Comparison of ENCODE assay signal across 1 cellular context in the genomic region with DNA sequence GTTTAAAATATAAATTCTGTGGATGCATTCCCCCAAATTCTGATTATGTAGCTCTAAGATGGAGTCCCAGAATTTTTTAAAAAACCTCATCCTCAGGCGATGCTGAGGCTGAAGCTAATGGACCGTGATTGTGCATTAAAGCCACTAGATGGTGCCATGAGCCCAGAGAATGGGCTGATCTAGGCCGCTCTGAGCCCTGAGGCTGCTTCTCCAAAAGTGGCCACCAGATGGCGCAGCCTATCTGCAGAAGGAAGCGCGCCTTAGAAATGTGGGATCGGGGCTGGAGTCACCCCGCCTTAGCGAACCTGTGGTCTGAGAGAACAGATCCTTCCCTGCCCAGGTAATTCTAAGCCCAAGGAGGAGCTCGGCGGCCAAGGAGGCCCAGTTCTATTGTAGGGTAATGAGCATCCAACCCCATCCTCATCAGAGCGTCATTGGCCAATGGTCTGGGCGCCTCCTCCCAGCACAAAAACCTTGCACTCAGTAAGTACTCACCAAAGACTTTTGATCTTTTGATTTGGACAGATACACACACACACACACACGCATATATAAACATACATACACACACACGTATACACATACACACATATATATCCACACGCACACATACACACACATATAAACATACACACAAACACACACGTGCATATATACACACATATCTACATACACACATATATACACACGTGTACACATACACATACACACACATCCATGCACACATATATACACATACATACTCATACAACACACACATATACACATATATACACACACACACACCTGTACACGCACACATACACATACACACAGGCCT.
TF ChIP-seq lines count a peak whose summit lies in the region.

No MANE protein-coding gene starts in this region.

TF ChIP-seq in HepG2, 621 proteins besides CTCF, POLR2A, EP300 and RAD21 (continued from another document and continues in another):
- TF ChIP-seq, protein P1, sequence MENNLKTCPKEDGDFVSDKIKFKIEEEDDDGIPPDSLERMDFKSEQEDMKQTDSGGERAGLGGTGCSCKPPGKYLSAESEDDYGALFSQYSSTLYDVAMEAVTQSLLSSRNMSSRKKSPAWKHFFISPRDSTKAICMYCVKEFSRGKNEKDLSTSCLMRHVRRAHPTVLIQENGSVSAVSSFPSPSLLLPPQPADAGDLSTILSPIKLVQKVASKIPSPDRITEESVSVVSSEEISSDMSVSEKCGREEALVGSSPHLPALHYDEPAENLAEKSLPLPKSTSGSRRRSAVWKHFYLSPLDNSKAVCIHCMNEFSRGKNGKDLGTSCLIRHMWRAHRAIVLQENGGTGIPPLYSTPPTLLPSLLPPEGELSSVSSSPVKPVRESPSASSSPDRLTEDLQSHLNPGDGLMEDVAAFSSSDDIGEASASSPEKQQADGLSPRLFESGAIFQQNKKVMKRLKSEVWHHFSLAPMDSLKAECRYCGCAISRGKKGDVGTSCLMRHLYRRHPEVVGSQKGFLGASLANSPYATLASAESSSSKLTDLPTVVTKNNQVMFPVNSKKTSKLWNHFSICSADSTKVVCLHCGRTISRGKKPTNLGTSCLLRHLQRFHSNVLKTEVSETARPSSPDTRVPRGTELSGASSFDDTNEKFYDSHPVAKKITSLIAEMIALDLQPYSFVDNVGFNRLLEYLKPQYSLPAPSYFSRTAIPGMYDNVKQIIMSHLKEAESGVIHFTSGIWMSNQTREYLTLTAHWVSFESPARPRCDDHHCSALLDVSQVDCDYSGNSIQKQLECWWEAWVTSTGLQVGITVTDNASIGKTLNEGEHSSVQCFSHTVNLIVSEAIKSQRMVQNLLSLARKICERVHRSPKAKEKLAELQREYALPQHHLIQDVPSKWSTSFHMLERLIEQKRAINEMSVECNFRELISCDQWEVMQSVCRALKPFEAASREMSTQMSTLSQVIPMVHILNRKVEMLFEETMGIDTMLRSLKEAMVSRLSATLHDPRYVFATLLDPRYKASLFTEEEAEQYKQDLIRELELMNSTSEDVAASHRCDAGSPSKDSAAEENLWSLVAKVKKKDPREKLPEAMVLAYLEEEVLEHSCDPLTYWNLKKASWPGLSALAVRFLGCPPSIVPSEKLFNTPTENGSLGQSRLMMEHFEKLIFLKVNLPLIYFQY (CRISPR knock-in tag; IDR thresholded peaks at IDR 0.05; ENCODE audit: borderline replicate concordance): peak; percentile 79; the same call in 1 of the 2 replicates
- no peak for TF ChIP-seq ZNF292 (CRISPR knock-in tag; IDR thresholded peaks at IDR 0.05; ENCODE audit: borderline replicate concordance, low read depth)
- TF ChIP-seq THAP11 (CRISPR knock-in tag; IDR thresholded peaks at IDR 0.05): peak; percentile 59
- TF ChIP-seq SSRP1 (CRISPR knock-in tag; IDR thresholded peaks at IDR 0.05): peak; percentile 86
- TF ChIP-seq, protein P2, sequence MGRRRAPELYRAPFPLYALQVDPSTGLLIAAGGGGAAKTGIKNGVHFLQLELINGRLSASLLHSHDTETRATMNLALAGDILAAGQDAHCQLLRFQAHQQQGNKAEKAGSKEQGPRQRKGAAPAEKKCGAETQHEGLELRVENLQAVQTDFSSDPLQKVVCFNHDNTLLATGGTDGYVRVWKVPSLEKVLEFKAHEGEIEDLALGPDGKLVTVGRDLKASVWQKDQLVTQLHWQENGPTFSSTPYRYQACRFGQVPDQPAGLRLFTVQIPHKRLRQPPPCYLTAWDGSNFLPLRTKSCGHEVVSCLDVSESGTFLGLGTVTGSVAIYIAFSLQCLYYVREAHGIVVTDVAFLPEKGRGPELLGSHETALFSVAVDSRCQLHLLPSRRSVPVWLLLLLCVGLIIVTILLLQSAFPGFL (CRISPR knock-in tag; IDR thresholded peaks at IDR 0.05): no peak
- 0 out of 2 replicates have a peak, but pooled peaks have one; percentile 56 for TF ChIP-seq ZNF557 (CRISPR knock-in tag; IDR thresholded peaks at IDR 0.05)
- TF ChIP-seq, protein P3, sequence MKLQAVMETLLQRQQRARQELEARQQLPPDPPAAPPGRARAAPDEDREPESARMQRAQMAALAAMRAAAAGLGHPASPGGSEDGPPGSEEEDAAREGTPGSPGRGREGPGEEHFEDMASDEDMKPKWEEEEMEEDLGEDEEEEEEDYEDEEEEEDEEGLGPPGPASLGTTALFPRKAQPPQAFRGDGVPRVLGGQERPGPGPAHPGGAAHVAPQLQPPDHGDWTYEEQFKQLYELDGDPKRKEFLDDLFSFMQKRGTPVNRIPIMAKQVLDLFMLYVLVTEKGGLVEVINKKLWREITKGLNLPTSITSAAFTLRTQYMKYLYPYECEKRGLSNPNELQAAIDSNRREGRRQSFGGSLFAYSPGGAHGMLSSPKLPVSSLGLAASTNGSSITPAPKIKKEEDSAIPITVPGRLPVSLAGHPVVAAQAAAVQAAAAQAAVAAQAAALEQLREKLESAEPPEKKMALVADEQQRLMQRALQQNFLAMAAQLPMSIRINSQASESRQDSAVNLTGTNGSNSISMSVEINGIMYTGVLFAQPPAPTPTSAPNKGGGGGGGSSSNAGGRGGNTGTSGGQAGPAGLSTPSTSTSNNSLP (IDR thresholded peaks at IDR 0.05; ENCODE audit: low read depth, low read length): peak; percentile 73; the same call in 1 of the 2 replicates
- TF ChIP-seq ZNF792 (CRISPR knock-in tag; IDR thresholded peaks at IDR 0.05): no peak
- TF ChIP-seq, protein P4, sequence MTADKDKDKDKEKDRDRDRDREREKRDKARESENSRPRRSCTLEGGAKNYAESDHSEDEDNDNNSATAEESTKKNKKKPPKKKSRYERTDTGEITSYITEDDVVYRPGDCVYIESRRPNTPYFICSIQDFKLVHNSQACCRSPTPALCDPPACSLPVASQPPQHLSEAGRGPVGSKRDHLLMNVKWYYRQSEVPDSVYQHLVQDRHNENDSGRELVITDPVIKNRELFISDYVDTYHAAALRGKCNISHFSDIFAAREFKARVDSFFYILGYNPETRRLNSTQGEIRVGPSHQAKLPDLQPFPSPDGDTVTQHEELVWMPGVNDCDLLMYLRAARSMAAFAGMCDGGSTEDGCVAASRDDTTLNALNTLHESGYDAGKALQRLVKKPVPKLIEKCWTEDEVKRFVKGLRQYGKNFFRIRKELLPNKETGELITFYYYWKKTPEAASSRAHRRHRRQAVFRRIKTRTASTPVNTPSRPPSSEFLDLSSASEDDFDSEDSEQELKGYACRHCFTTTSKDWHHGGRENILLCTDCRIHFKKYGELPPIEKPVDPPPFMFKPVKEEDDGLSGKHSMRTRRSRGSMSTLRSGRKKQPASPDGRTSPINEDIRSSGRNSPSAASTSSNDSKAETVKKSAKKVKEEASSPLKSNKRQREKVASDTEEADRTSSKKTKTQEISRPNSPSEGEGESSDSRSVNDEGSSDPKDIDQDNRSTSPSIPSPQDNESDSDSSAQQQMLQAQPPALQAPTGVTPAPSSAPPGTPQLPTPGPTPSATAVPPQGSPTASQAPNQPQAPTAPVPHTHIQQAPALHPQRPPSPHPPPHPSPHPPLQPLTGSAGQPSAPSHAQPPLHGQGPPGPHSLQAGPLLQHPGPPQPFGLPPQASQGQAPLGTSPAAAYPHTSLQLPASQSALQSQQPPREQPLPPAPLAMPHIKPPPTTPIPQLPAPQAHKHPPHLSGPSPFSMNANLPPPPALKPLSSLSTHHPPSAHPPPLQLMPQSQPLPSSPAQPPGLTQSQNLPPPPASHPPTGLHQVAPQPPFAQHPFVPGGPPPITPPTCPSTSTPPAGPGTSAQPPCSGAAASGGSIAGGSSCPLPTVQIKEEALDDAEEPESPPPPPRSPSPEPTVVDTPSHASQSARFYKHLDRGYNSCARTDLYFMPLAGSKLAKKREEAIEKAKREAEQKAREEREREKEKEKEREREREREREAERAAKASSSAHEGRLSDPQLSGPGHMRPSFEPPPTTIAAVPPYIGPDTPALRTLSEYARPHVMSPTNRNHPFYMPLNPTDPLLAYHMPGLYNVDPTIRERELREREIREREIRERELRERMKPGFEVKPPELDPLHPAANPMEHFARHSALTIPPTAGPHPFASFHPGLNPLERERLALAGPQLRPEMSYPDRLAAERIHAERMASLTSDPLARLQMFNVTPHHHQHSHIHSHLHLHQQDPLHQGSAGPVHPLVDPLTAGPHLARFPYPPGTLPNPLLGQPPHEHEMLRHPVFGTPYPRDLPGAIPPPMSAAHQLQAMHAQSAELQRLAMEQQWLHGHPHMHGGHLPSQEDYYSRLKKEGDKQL (CRISPR knock-in tag; IDR thresholded peaks at IDR 0.05; ENCODE audit: low read depth): no peak
- 0 out of 2 replicates have a peak, but pooled peaks have one; percentile 34 for TF ChIP-seq RNF2 (conservative IDR thresholded peaks at IDR 0.05; ENCODE audit: low read depth)
- peak; percentile 93 for TF ChIP-seq KDM2A (CRISPR knock-in tag; IDR thresholded peaks at IDR 0.05; ENCODE audit: borderline replicate concordance, low read depth)
- TF ChIP-seq, protein P5, sequence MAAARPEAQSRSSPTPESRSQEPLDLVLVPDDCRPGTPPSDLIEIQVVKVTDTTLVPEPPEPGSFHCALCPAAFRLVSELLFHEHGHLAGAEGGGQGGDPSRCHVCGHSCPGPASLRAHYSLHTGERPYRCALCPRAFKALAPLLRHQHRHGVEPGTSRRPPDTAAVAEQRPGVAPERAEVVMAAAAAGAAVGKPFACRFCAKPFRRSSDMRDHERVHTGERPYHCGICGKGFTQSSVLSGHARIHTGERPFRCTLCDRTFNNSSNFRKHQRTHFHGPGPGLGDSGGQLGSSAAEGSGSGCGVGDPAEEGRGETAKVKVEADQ (CRISPR knock-in tag; IDR thresholded peaks at IDR 0.05; ENCODE audit: borderline replicate concordance): 0 out of 2 replicates have a peak, but pooled peaks have one; percentile 48
- TF ChIP-seq MAZ (IDR thresholded peaks at IDR 0.05; ENCODE audit: borderline replicate concordance, low read depth, low read length): no peak
- TF ChIP-seq MAZ (CRISPR knock-in tag; IDR thresholded peaks at IDR 0.05; ENCODE audit: low read depth): peak; percentile 38; the same call in 1 of the 2 replicates
- no peak for TF ChIP-seq MYNN (CRISPR knock-in tag; IDR thresholded peaks at IDR 0.05; ENCODE audit: low read depth)
- peak; percentile 49; the same call in 1 of the 2 replicates for TF ChIP-seq ELF3 (CRISPR knock-in tag; IDR thresholded peaks at IDR 0.05)
- TF ChIP-seq KLF16 (CRISPR knock-in tag; IDR thresholded peaks at IDR 0.05): peak in 1 of 2 experiments; percentile 83; a peak in 2 of 4 replicates
- no peak for TF ChIP-seq HNRNPL (IDR thresholded peaks at IDR 0.05; ENCODE audit: low read depth, low read length)
- 0 out of 2 replicates have a peak, but pooled peaks have one; percentile 27 for TF ChIP-seq PPARG (CRISPR knock-in tag; conservative IDR thresholded peaks at IDR 0.05)
- TF ChIP-seq, protein P6, sequence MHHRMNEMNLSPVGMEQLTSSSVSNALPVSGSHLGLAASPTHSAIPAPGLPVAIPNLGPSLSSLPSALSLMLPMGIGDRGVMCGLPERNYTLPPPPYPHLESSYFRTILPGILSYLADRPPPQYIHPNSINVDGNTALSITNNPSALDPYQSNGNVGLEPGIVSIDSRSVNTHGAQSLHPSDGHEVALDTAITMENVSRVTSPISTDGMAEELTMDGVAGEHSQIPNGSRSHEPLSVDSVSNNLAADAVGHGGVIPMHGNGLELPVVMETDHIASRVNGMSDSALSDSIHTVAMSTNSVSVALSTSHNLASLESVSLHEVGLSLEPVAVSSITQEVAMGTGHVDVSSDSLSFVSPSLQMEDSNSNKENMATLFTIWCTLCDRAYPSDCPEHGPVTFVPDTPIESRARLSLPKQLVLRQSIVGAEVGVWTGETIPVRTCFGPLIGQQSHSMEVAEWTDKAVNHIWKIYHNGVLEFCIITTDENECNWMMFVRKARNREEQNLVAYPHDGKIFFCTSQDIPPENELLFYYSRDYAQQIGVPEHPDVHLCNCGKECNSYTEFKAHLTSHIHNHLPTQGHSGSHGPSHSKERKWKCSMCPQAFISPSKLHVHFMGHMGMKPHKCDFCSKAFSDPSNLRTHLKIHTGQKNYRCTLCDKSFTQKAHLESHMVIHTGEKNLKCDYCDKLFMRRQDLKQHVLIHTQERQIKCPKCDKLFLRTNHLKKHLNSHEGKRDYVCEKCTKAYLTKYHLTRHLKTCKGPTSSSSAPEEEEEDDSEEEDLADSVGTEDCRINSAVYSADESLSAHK (CRISPR knock-in tag; IDR thresholded peaks at IDR 0.05; ENCODE audit: borderline replicate concordance): peak; percentile 59; the same call in 1 of the 2 replicates
- TF ChIP-seq, protein P7, sequence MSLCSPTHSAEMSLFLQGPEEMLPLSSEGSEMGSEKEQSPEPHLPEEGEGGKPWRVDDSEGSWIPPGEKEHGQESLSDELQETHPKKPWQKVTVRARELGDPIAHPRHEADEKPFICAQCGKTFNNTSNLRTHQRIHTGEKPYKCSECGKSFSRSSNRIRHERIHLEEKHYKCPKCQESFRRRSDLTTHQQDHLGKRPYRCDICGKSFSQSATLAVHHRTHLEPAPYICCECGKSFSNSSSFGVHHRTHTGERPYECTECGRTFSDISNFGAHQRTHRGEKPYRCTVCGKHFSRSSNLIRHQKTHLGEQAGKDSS (CRISPR knock-in tag; IDR thresholded peaks at IDR 0.05; ENCODE audit: borderline replicate concordance, low read depth): peak; percentile 44; the same call in 1 of the 2 replicates
- no peak for TF ChIP-seq ZNF766 (CRISPR knock-in tag; IDR thresholded peaks at IDR 0.05; ENCODE audit: borderline replicate concordance)
- TF ChIP-seq, protein P8, sequence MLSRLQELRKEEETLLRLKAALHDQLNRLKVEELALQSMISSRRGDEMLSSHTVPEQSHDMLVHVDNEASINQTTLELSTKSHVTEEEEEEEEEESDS (CRISPR knock-in tag; IDR thresholded peaks at IDR 0.05; ENCODE audit: borderline replicate concordance): no peak
- TF ChIP-seq NFKB2 (CRISPR knock-in tag; IDR thresholded peaks at IDR 0.05; ENCODE audit: borderline replicate concordance): peak; percentile 80; the same call in 1 of the 2 replicates
- TF ChIP-seq SMAD3 (CRISPR knock-in tag; IDR thresholded peaks at IDR 0.05): peak; percentile 86
- TF ChIP-seq ZKSCAN1 (IDR thresholded peaks at IDR 0.05; ENCODE audit: low read length): peak; percentile 56; the same call in 1 of the 2 replicates
- no peak for TF ChIP-seq ZNF484 (CRISPR knock-in tag; IDR thresholded peaks at IDR 0.05; ENCODE audit: borderline replicate concordance, low read depth)
- TF ChIP-seq, protein P9, sequence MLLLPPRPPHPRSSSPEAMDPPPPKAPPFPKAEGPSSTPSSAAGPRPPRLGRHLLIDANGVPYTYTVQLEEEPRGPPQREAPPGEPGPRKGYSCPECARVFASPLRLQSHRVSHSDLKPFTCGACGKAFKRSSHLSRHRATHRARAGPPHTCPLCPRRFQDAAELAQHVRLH (CRISPR knock-in tag; IDR thresholded peaks at IDR 0.05; ENCODE audit: borderline replicate concordance, low read depth): peak; percentile 71; the same call in 1 of the 2 replicates
- peak; percentile 62; the same call in 1 of the 2 replicates for TF ChIP-seq ZSCAN31 (CRISPR knock-in tag; IDR thresholded peaks at IDR 0.05; ENCODE audit: low read depth)
- peak; percentile 46 for TF ChIP-seq NFE2L2 (IDR thresholded peaks at IDR 0.05; ENCODE audit: low read length)
- TF ChIP-seq, protein P10, sequence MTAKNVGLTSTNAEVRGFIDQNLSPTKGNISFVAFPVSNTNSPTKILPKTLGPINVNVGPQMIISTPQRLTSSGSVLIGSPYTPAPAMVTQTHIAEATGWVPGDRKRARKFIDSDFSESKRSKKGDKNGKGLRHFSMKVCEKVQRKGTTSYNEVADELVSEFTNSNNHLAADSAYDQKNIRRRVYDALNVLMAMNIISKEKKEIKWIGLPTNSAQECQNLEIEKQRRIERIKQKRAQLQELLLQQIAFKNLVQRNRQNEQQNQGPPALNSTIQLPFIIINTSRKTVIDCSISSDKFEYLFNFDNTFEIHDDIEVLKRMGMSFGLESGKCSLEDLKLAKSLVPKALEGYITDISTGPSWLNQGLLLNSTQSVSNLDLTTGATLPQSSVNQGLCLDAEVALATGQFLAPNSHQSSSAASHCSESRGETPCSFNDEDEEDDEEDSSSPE (CRISPR knock-in tag; IDR thresholded peaks at IDR 0.05): peak; percentile 42; the same call in 1 of the 2 replicates
- TF ChIP-seq MTA3 (CRISPR knock-in tag; IDR thresholded peaks at IDR 0.05): no peak
- 0 out of 2 replicates have a peak, but pooled peaks have one; percentile 74 for TF ChIP-seq ZNF567 (CRISPR knock-in tag; IDR thresholded peaks at IDR 0.05; ENCODE audit: borderline replicate concordance)
- peak; percentile 66 for TF ChIP-seq YY1 (IDR thresholded peaks at IDR 0.05; ENCODE audit: insufficient read depth, insufficient replicate concordance, low read depth, low read length)
- TF ChIP-seq HMG20B (CRISPR knock-in tag; conservative IDR thresholded peaks at IDR 0.05): 0 out of 2 replicates have a peak, but pooled peaks have one; percentile 50
